1 cellular context compared by ENCODE assay signal in genomic region chr6:11069760-11070159, GRCh38.
TF ChIP-seq lines count a peak whose summit lies in the region.

No MANE protein-coding gene starts in this region.

TF ChIP-seq in K562, 482 proteins besides CTCF, POLR2A, EP300 and RAD21 (continued from another document and continues in another):
- TF ChIP-seq CBX5 (IDR thresholded peaks at IDR 0.05; ENCODE audit: borderline replicate concordance, low read depth) = no peak
- TF ChIP-seq ZNF655 (CRISPR knock-in tag; IDR thresholded peaks at IDR 0.05) = no peak
- TF ChIP-seq PHF8 (IDR thresholded peaks at IDR 0.05; ENCODE audit: borderline replicate concordance, low read length) = no peak
- TF ChIP-seq RERE (CRISPR knock-in tag; IDR thresholded peaks at IDR 0.05; ENCODE audit: borderline replicate concordance) = no peak
- no peak for TF ChIP-seq ZNF3 (CRISPR knock-in tag; IDR thresholded peaks at IDR 0.05)
- TF ChIP-seq ETV5 (CRISPR knock-in tag; IDR thresholded peaks at IDR 0.05; ENCODE audit: low read depth) = no peak
- no peak for TF ChIP-seq ZNF354B (CRISPR knock-in tag; IDR thresholded peaks at IDR 0.05)
- TF ChIP-seq PHF21A (IDR thresholded peaks at IDR 0.05; ENCODE audit: borderline replicate concordance, low read depth) = no peak
- TF ChIP-seq MCM5 (IDR thresholded peaks at IDR 0.05; ENCODE audit: low read depth) = no peak
- no peak for TF ChIP-seq ZNF282 (CRISPR knock-in tag; IDR thresholded peaks at IDR 0.05)
- no peak for TF ChIP-seq CBFB (CRISPR knock-in tag; IDR thresholded peaks at IDR 0.05)
- 0 out of 4 replicates have a peak, but pooled peaks of 1 of the 2 experiments have one; percentile 8 for TF ChIP-seq TRIM24 (IDR thresholded peaks at IDR 0.05)
- TF ChIP-seq C11orf30 (IDR thresholded peaks at IDR 0.05; ENCODE audit: low read depth) = peak; percentile 83
- no peak for TF ChIP-seq HMG20A (CRISPR knock-in tag; conservative IDR thresholded peaks at IDR 0.05)
- TF ChIP-seq ARID3A (IDR thresholded peaks at IDR 0.05; ENCODE audit: borderline replicate concordance, low read depth, low read length) = no peak
- no peak for TF ChIP-seq NFRKB (IDR thresholded peaks at IDR 0.05; ENCODE audit: low read depth)
- no peak for TF ChIP-seq SMAD2 (IDR thresholded peaks at IDR 0.05; ENCODE audit: low read depth, low read length)
- TF ChIP-seq NONO (IDR thresholded peaks at IDR 0.05; ENCODE audit: low read depth in 2 of 2, low read length in 1 of 2) = no peak
- no peak for TF ChIP-seq TCF7L2 (IDR thresholded peaks at IDR 0.05; ENCODE audit: low read depth, low read length)
- TF ChIP-seq GTF2F1 (IDR thresholded peaks at IDR 0.05; ENCODE audit: low read depth, low read length) = no peak
- TF ChIP-seq ZBTB8A (IDR thresholded peaks at IDR 0.05; ENCODE audit: partially characterized antibody) = no peak
- TF ChIP-seq SMAD3 (CRISPR knock-in tag; conservative IDR thresholded peaks at IDR 0.05) = no peak
- TF ChIP-seq ZC3H4 (CRISPR knock-in tag; IDR thresholded peaks at IDR 0.05; ENCODE audit: borderline replicate concordance) = no peak
- TF ChIP-seq PCBP1 (IDR thresholded peaks at IDR 0.05; ENCODE audit: low read depth, low read length, poor library complexity, severe bottlenecking) = no peak
- no peak for TF ChIP-seq ZNF277 (CRISPR knock-in tag; IDR thresholded peaks at IDR 0.05; ENCODE audit: borderline replicate concordance)
- TF ChIP-seq HBP1 (CRISPR knock-in tag; IDR thresholded peaks at IDR 0.05) = no peak
- peak; percentile 52; the same call in 1 of the 2 replicates for TF ChIP-seq SMARCE1 (IDR thresholded peaks at IDR 0.05)
- TF ChIP-seq SMARCA5 (IDR thresholded peaks at IDR 0.05) = no peak
- TF ChIP-seq HNRNPUL1 (IDR thresholded peaks at IDR 0.05; ENCODE audit: low read length) = no peak
- TF ChIP-seq ZEB2 (IDR thresholded peaks at IDR 0.05) = no peak
- 0 out of 2 replicates have a peak, but pooled peaks have one; percentile 36 for TF ChIP-seq BACH1 (tag; IDR thresholded peaks at IDR 0.05)
- no peak for TF ChIP-seq IRF9 (tag; IDR thresholded peaks at IDR 0.05)
- no peak for TF ChIP-seq RBM15 (IDR thresholded peaks at IDR 0.05; ENCODE audit: insufficient read depth, low read length)
- TF ChIP-seq ZNF780A (CRISPR knock-in tag; IDR thresholded peaks at IDR 0.05) = no peak
- peak; percentile 74 to 81; a peak in 3 of 4 replicates for TF ChIP-seq KDM1A (IDR thresholded peaks at IDR 0.05)
- no peak for TF ChIP-seq RBBP5 (IDR thresholded peaks at IDR 0.05; ENCODE audit: borderline replicate concordance, insufficient read depth, low read length, poor library complexity, severe bottlenecking)
- TF ChIP-seq HMGXB4 (CRISPR knock-in tag; IDR thresholded peaks at IDR 0.05) = no peak
- no peak for TF ChIP-seq ZBED1 (IDR thresholded peaks at IDR 0.05)
- TF ChIP-seq ZNF395 (CRISPR knock-in tag; IDR thresholded peaks at IDR 0.05) = no peak
- TF ChIP-seq CC2D1A (IDR thresholded peaks at IDR 0.05) = no peak
- TF ChIP-seq ZNF263 (CRISPR knock-in tag; IDR thresholded peaks at IDR 0.05; ENCODE audit: borderline replicate concordance) = no peak
- no peak for TF ChIP-seq SRSF9 (IDR thresholded peaks at IDR 0.05; ENCODE audit: borderline replicate concordance, low read depth, low read length)
